In genomic region chr6:132344811-132345210, GRCh38 we compare ENCODE assay signal across 1 cellular context.
TF ChIP-seq lines count a peak whose summit lies in the region.

No MANE protein-coding gene starts in this region.

TF ChIP-seq in HepG2, 621 proteins besides CTCF, POLR2A, EP300 and RAD21 (continued from another document):
- TF ChIP-seq, protein P1, sequence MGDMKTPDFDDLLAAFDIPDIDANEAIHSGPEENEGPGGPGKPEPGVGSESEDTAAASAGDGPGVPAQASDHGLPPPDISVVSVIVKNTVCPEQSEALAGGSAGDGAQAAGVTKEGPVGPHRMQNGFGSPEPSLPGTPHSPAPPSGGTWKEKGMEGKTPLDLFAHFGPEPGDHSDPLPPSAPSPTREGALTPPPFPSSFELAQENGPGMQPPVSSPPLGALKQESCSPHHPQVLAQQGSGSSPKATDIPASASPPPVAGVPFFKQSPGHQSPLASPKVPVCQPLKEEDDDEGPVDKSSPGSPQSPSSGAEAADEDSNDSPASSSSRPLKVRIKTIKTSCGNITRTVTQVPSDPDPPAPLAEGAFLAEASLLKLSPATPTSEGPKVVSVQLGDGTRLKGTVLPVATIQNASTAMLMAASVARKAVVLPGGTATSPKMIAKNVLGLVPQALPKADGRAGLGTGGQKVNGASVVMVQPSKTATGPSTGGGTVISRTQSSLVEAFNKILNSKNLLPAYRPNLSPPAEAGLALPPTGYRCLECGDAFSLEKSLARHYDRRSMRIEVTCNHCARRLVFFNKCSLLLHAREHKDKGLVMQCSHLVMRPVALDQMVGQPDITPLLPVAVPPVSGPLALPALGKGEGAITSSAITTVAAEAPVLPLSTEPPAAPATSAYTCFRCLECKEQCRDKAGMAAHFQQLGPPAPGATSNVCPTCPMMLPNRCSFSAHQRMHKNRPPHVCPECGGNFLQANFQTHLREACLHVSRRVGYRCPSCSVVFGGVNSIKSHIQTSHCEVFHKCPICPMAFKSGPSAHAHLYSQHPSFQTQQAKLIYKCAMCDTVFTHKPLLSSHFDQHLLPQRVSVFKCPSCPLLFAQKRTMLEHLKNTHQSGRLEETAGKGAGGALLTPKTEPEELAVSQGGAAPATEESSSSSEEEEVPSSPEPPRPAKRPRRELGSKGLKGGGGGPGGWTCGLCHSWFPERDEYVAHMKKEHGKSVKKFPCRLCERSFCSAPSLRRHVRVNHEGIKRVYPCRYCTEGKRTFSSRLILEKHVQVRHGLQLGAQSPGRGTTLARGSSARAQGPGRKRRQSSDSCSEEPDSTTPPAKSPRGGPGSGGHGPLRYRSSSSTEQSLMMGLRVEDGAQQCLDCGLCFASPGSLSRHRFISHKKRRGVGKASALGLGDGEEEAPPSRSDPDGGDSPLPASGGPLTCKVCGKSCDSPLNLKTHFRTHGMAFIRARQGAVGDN (CRISPR knock-in tag; IDR thresholded peaks at IDR 0.05) = no peak
- TF ChIP-seq ZNF280B (CRISPR knock-in tag; IDR thresholded peaks at IDR 0.05; ENCODE audit: borderline replicate concordance) (no peak), KLF15 (CRISPR knock-in tag; IDR thresholded peaks at IDR 0.05; ENCODE audit: borderline replicate concordance) (no peak), ZNF138 (CRISPR knock-in tag; IDR thresholded peaks at IDR 0.05; ENCODE audit: low read depth) (no peak)
- TF ChIP-seq, protein P2, sequence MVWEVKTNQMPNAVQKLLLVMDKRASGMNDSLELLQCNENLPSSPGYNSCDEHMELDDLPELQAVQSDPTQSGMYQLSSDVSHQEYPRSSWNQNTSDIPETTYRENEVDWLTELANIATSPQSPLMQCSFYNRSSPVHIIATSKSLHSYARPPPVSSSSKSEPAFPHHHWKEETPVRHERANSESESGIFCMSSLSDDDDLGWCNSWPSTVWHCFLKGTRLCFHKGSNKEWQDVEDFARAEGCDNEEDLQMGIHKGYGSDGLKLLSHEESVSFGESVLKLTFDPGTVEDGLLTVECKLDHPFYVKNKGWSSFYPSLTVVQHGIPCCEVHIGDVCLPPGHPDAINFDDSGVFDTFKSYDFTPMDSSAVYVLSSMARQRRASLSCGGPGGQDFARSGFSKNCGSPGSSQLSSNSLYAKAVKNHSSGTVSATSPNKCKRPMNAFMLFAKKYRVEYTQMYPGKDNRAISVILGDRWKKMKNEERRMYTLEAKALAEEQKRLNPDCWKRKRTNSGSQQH (CRISPR knock-in tag; IDR thresholded peaks at IDR 0.05; ENCODE audit: low read depth) = no peak
